In genomic region chr5:36637516-36637915, GRCh38 we compare ENCODE assay signal across 26 cellular contexts.
"Had no signal": no experiment of that assay in that cellular context is flagged by ENCODE, and none has a peak within 500 bp of the region (broad histone marks: within the 10 kb centered on the region; RNA-seq: fewer than 3 reads in every experiment).

No MANE protein-coding gene starts in this region.

- H3K27me3 ChIP-seq: neural progenitor cell, neutrophil, right lobe of liver, testis, thyroid gland, transverse colon, uterus had no signal

- H3K79me2 ChIP-seq: parathyroid adenoma had no signal

- H3K27ac Mint-ChIP-seq: immature natural killer cell; naive B cell; natural killer cell; neural progenitor cell; stimulated activated naive B cell treated with anti-CD40 and anti-IgM and Interleukin-4, amounts not matched to agents 10 μg/mL and 1 μg/mL and 100 μg/mL, for 72 hours had no signal

- H3K4me1 Mint-ChIP-seq: immature natural killer cell; naive B cell; natural killer cell; neural progenitor cell; stimulated activated naive B cell treated with anti-CD40 and anti-IgM and Interleukin-4, amounts not matched to agents 10 μg/mL and 1 μg/mL and 100 μg/mL, for 72 hours had no signal

- H3K4me3 Mint-ChIP-seq: immature natural killer cell; naive B cell; natural killer cell; nephron progenitor cell; neural progenitor cell; stimulated activated naive B cell treated with anti-CD40 and anti-IgM and Interleukin-4, amounts not matched to agents 10 μg/mL and 1 μg/mL and 100 μg/mL, for 72 hours had no signal

- H3K4me3 ChIP-seq: left lung, lung, neural progenitor cell, psoas muscle, right lobe of liver, stomach, testis, thyroid gland, transverse colon, uterus had no signal

- H2AFZ ChIP-seq: neural progenitor cell, parathyroid adenoma had no signal

- H3K36me3 ChIP-seq: neural progenitor cell, neutrophil, right lobe of liver, stomach, thyroid gland, transverse colon, uterus had no signal

- H3K9me3 ChIP-seq: left lung, neutrophil, psoas muscle, right lobe of liver, stomach, testis, thyroid gland, transverse colon, uterus had no signal

- H3K4me2 ChIP-seq: neural progenitor cell had no signal

- H3K9me3 Mint-ChIP-seq: immature natural killer cell; natural killer cell; nephron progenitor cell; neural progenitor cell; stimulated activated naive B cell treated with anti-CD40 and anti-IgM and Interleukin-4, amounts not matched to agents 10 μg/mL and 1 μg/mL and 100 μg/mL, for 72 hours had no signal

- H3K4me1 ChIP-seq: left lung, neural progenitor cell, parathyroid adenoma, psoas muscle, right lobe of liver, stomach, testis, thyroid gland, transverse colon, uterus had no signal

- H3K36me3 Mint-ChIP-seq: immature natural killer cell; naive B cell; natural killer cell; stimulated activated naive B cell treated with anti-CD40 and anti-IgM and Interleukin-4, amounts not matched to agents 10 μg/mL and 1 μg/mL and 100 μg/mL, for 72 hours had no signal

- H3K27ac ChIP-seq: left lung, neural progenitor cell, neutrophil, parathyroid adenoma, psoas muscle, right lobe of liver, stomach, testis, thyroid gland, transverse colon, uterus had no signal

- DNase-seq: hypothalamus; immature natural killer cell; kidney; left colon; left lung; naive B cell; natural killer cell; nephron progenitor cell; occipital lobe; psoas muscle; right lobe of liver; stimulated activated CD4-positive, alpha-beta T cell treated with anti-CD3 and anti-CD28 coated beads, Interleukin-12 subunit alpha, Interleukin-12 subunit beta, amount 100 ng/mL, for 4 hours; stimulated activated CD4-positive, alpha-beta T cell treated with anti-CD3 and anti-CD28 coated beads, Interleukin-15, amount 100 ng/mL, for 24 hours; stimulated activated CD4-positive, alpha-beta T cell treated with anti-CD3 and anti-CD28 coated beads, Interleukin-2, amount 100 ng/mL, for 24 hours; stimulated activated CD4-positive, alpha-beta T cell treated with anti-CD3 and anti-CD28 coated beads, Interleukin-4, amount 100 ng/mL, for 1 hour; stimulated activated naive B cell treated with anti-CD40 and anti-IgM and Interleukin-4, amounts not matched to agents 10 μg/mL and 1 μg/mL and 100 μg/mL, for 72 hours; stimulated activated naive CD8-positive, alpha-beta T cell treated with anti-CD3 and anti-CD28 coated beads, Interleukin-15, Interleukin-2, amounts not matched to agents 100 U/mL and 50 U/mL, for 24 hours; stomach; testis; thyroid gland; transverse colon; uterus had no signal

- ATAC-seq: left colon; left lung; natural killer cell; psoas muscle; right lobe of liver; stimulated activated naive B cell treated with anti-CD40 and anti-IgM and Interleukin-4, amounts not matched to agents 10 μg/mL and 1 μg/mL and 100 μg/mL, for 72 hours; stimulated activated naive CD8-positive, alpha-beta T cell treated with anti-CD3 and anti-CD28 coated beads, Interleukin-15, Interleukin-2, amounts not matched to agents 100 U/mL and 50 U/mL, for 24 hours had no signal
